Comparison of ENCODE assay signal across 12 cellular contexts in the genomic region with DNA sequence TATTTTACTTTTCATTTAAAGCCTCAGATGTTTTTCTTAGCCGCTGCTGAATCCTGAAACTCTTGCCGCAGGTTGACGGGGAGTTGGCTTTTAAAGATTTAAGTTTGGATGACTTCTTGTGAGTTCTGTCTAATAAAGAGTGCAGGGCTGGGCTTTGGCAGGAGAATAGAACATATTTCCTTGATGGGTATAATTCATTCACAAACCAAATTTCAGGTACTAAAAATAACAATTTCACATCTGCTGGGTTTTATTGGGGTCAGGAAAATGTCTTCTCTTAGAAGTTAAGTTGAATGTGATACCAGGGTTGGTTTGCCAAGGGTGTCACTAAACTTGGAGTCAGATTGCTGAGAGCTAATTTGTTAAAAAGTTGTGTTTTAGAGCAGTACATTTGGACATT. TPM values are rescaled to one million over a fixed set of nuclear protein-coding genes. Genes with fewer than 3 reads are reported as not detected.
DNase-seq lines count a peak whose midpoint lies in the region; ATAC-seq lines count a peak whose summit lies in the region.
"Had no signal": no experiment of that assay in that cellular context is flagged by ENCODE, and none has a peak within 500 bp of the region (broad histone marks: within the 10 kb centered on the region; RNA-seq: fewer than 3 reads in every experiment).

No MANE protein-coding gene starts in this region.

- no peaks in the 10 kb centered on the region for H3K9me3 ChIP-seq in T-helper 17 cell (ENCODE audit: control insufficient read depth, low read length, poor library complexity, severe bottlenecking)

- no peak overlapping the region for H3K27ac Mint-ChIP-seq in activated CD4-positive, alpha-beta memory T cell treated with anti-CD3 and anti-CD28 coated beads for 36 hours
- no peak overlapping the region for H3K27ac Mint-ChIP-seq in activated CD4-positive, alpha-beta memory T cell treated with anti-CD3 and anti-CD28 coated beads, Interleukin-2, amount 10 ng/mL, durations not matched to agents 7 days and 5 days
- H3K27ac Mint-ChIP-seq in T-helper 17 cell (peak overlapping the region; percentile 83), immature natural killer cell (peak overlapping the region in 5 of 6 donors; percentile 1 to 69 (median 64))
- no peak overlapping the region for H3K27ac Mint-ChIP-seq in stimulated activated naive CD8-positive, alpha-beta T cell treated with anti-CD3 and anti-CD28 coated beads, Interleukin-15, amount 100 ng/mL, for 72 hours

- DNase-seq in activated CD4-positive, alpha-beta memory T cell treated with anti-CD3 and anti-CD28 coated beads for 36 hours = no peak
- DNase-seq in activated CD4-positive, alpha-beta memory T cell treated with anti-CD3 and anti-CD28 coated beads, Interleukin-2, amount 10 ng/mL, durations not matched to agents 7 days and 5 days = no peak
- DNase-seq in T-helper 17 cell (no peak), immature natural killer cell (no peak), left colon (no peak)
- DNase-seq in stimulated activated naive CD8-positive, alpha-beta T cell treated with anti-CD3 and anti-CD28 coated beads, Interleukin-15, amount 100 ng/mL, for 72 hours = no peak
- DNase-seq in activated CD4-positive, CD25-positive, alpha-beta regulatory T cell treated with anti-CD3 and anti-CD28 coated beads, Interleukin-2, amount 50 U/mL, for 72 hours = no peak
- DNase-seq: NCI-H2081 had no signal

- ATAC-seq in T-helper 17 cell (no peak), GM18907 (IDR thresholded peaks at IDR 0.05; ENCODE audit: unreplicated experiment) (no peak), left colon (no peak)
- no peak for ATAC-seq in stimulated activated naive CD8-positive, alpha-beta T cell treated with anti-CD3 and anti-CD28 coated beads, Interleukin-15, amount 100 ng/mL, for 72 hours

- peak overlapping the region; percentile 4 for H3K4me3 Mint-ChIP-seq in activated CD4-positive, alpha-beta memory T cell treated with anti-CD3 and anti-CD28 coated beads for 36 hours
- H3K4me3 Mint-ChIP-seq in activated CD4-positive, alpha-beta memory T cell treated with anti-CD3 and anti-CD28 coated beads, Interleukin-2, amount 10 ng/mL, durations not matched to agents 7 days and 5 days = no peak overlapping the region
- H3K4me3 Mint-ChIP-seq in T-helper 17 cell = peak overlapping the region; percentile 71
- H3K4me3 Mint-ChIP-seq in immature natural killer cell = peak overlapping the region; percentile 18 to 63 (median 49)
- peak overlapping the region; percentile 37 to 67 for H3K4me3 Mint-ChIP-seq in stimulated activated naive CD8-positive, alpha-beta T cell treated with anti-CD3 and anti-CD28 coated beads, Interleukin-15, amount 100 ng/mL, for 72 hours

- CTCF ChIA-PET in activated CD4-positive, alpha-beta memory T cell treated with anti-CD3 and anti-CD28 coated beads for 36 hours (lab: Charles Lee) = interaction anchor here (0.8 to 1.3 kb wide), 4 partner anchors 32 to 350 kb away, joined by 3 read pairs; no protein-coding TSS in a partner anchor
- CTCF ChIA-PET in activated CD4-positive, alpha-beta memory T cell treated with anti-CD3 and anti-CD28 coated beads, Interleukin-2, amount 10 ng/mL, durations not matched to agents 7 days and 5 days (lab: Charles Lee) = no interaction called here

- peaks cover 53% of the 10 kb centered on the region for H3K4me1 Mint-ChIP-seq in activated CD4-positive, alpha-beta memory T cell treated with anti-CD3 and anti-CD28 coated beads for 36 hours (ENCODE audit: low read depth)
- H3K4me1 Mint-ChIP-seq in activated CD4-positive, alpha-beta memory T cell treated with anti-CD3 and anti-CD28 coated beads, Interleukin-2, amount 10 ng/mL, durations not matched to agents 7 days and 5 days = peaks cover 47% of the 10 kb centered on the region
- H3K4me1 Mint-ChIP-seq in T-helper 17 cell (peaks cover 44% of the 10 kb centered on the region), immature natural killer cell (peaks cover 54 to 60% of the 10 kb centered on the region in 2 donors)
- H3K4me1 Mint-ChIP-seq in stimulated activated naive CD8-positive, alpha-beta T cell treated with anti-CD3 and anti-CD28 coated beads, Interleukin-15, amount 100 ng/mL, for 72 hours = peaks cover 59% of the 10 kb centered on the region

- POLR2A ChIA-PET in activated CD4-positive, alpha-beta memory T cell treated with anti-CD3 and anti-CD28 coated beads for 36 hours (lab: Charles Lee) = no interaction called here
- POLR2A ChIA-PET in activated CD4-positive, alpha-beta memory T cell treated with anti-CD3 and anti-CD28 coated beads, Interleukin-2, amount 10 ng/mL, durations not matched to agents 7 days and 5 days (lab: Charles Lee) = interaction anchor here (1.2 kb wide), 1 partner anchor 11 kb away, joined by 3 read pairs; no protein-coding TSS in a partner anchor

- H3K36me3 Mint-ChIP-seq in activated CD4-positive, alpha-beta memory T cell treated with anti-CD3 and anti-CD28 coated beads for 36 hours = peaks cover 24% of the 10 kb centered on the region
- peaks cover 34% of the 10 kb centered on the region for H3K36me3 Mint-ChIP-seq in activated CD4-positive, alpha-beta memory T cell treated with anti-CD3 and anti-CD28 coated beads, Interleukin-2, amount 10 ng/mL, durations not matched to agents 7 days and 5 days (ENCODE audit: low read depth)
- H3K36me3 Mint-ChIP-seq in T-helper 17 cell (ENCODE audit: low read depth) = peaks cover 7% of the 10 kb centered on the region
- H3K36me3 Mint-ChIP-seq in immature natural killer cell = peaks cover 0 to 7% (median 4%) of the 10 kb centered on the region in 3 donors

- no peaks in the 10 kb centered on the region for H3K9me3 Mint-ChIP-seq in activated CD4-positive, alpha-beta memory T cell treated with anti-CD3 and anti-CD28 coated beads for 36 hours
- H3K9me3 Mint-ChIP-seq in activated CD4-positive, alpha-beta memory T cell treated with anti-CD3 and anti-CD28 coated beads, Interleukin-2, amount 10 ng/mL, durations not matched to agents 7 days and 5 days = no peaks in the 10 kb centered on the region
- no peaks in the 10 kb centered on the region for H3K9me3 Mint-ChIP-seq in immature natural killer cell
- no peaks in the 10 kb centered on the region for H3K9me3 Mint-ChIP-seq in stimulated activated naive CD8-positive, alpha-beta T cell treated with anti-CD3 and anti-CD28 coated beads, Interleukin-15, amount 100 ng/mL, for 72 hours

- intact Hi-C loops in activated CD4-positive, alpha-beta memory T cell treated with anti-CD3 and anti-CD28 coated beads for 36 hours (cut with micrococcal nuclease) = no loop called here
- intact Hi-C loops in left colon (cut with DNase I, micrococcal nuclease) = no loop called here

- H3K27me3 Mint-ChIP-seq in activated CD4-positive, alpha-beta memory T cell treated with anti-CD3 and anti-CD28 coated beads for 36 hours = no peaks in the 10 kb centered on the region
- no peaks in the 10 kb centered on the region for H3K27me3 Mint-ChIP-seq in activated CD4-positive, alpha-beta memory T cell treated with anti-CD3 and anti-CD28 coated beads, Interleukin-2, amount 10 ng/mL, durations not matched to agents 7 days and 5 days
- H3K27me3 Mint-ChIP-seq in T-helper 17 cell (no peaks in the 10 kb centered on the region), immature natural killer cell (ENCODE audit: low read depth in 3 of 3) (no peaks in the 10 kb centered on the region)
- H3K27me3 Mint-ChIP-seq in stimulated activated naive CD8-positive, alpha-beta T cell treated with anti-CD3 and anti-CD28 coated beads, Interleukin-15, amount 100 ng/mL, for 72 hours = no peaks in the 10 kb centered on the region

RNA-seq across cellular contexts. Expression of gene SP1, which starts 9.7 kb away (rescaled TPM):
- 10 to 100 TPM; 66.1 to 72.8 TPM for total RNA-seq in activated CD4-positive, alpha-beta memory T cell treated with anti-CD3 and anti-CD28 coated beads for 36 hours
- 10 to 100 TPM; 77.1 to 85.6 TPM for total RNA-seq in activated CD4-positive, alpha-beta memory T cell treated with anti-CD3 and anti-CD28 coated beads, Interleukin-2, amount 10 ng/mL, durations not matched to agents 7 days and 5 days
- total RNA-seq in T-helper 17 cell (10 to 100 TPM; 69.6 to 75.1 TPM), left colon (10 to 100 TPM; 85.2 to 98.2 TPM)
- 10 to 100 TPM in 1 of 3 donors, 1 to 10 TPM in 2; 3.4 to 12.2 (median 4.8) TPM for polyA plus RNA-seq in immature natural killer cell

RNA-seq across cellular contexts. Expression of gene AMHR2, which starts 34.0 kb away (rescaled TPM):
- total RNA-seq in activated CD4-positive, alpha-beta memory T cell treated with anti-CD3 and anti-CD28 coated beads for 36 hours = not detected
- not detected for total RNA-seq in activated CD4-positive, alpha-beta memory T cell treated with anti-CD3 and anti-CD28 coated beads, Interleukin-2, amount 10 ng/mL, durations not matched to agents 7 days and 5 days
- total RNA-seq in T-helper 17 cell (not detected), left colon (not detected)
- under 1 TPM in 1 of 3 donors, not detected in 2; 0.19 TPM for polyA plus RNA-seq in immature natural killer cell
- total RNA-seq: bronchial epithelial cell, ureter had no signal
- polyA plus RNA-seq: AG04450 had no signal

RNA-seq across cellular contexts. Expression of gene PRR13, which starts 51.8 kb away (rescaled TPM):
- total RNA-seq in activated CD4-positive, alpha-beta memory T cell treated with anti-CD3 and anti-CD28 coated beads for 36 hours = 100 to 1,000 TPM; 218 to 221 TPM
- 100 to 1,000 TPM; 242 to 246 TPM for total RNA-seq in activated CD4-positive, alpha-beta memory T cell treated with anti-CD3 and anti-CD28 coated beads, Interleukin-2, amount 10 ng/mL, durations not matched to agents 7 days and 5 days
- total RNA-seq in T-helper 17 cell (100 to 1,000 TPM; 168 to 188 TPM), left colon (100 to 1,000 TPM; 447 to 662 TPM)
- polyA plus RNA-seq in immature natural killer cell = 1,000 to 10,000 TPM in 1 of 3 donors, 100 to 1,000 TPM in 2; 527 to 1,019 (median 714) TPM

RNA-seq across cellular contexts. Expression of gene SP7, which starts 53.5 kb away (rescaled TPM):
- total RNA-seq in activated CD4-positive, alpha-beta memory T cell treated with anti-CD3 and anti-CD28 coated beads for 36 hours = not detected
- total RNA-seq in activated CD4-positive, alpha-beta memory T cell treated with anti-CD3 and anti-CD28 coated beads, Interleukin-2, amount 10 ng/mL, durations not matched to agents 7 days and 5 days = not detected
- total RNA-seq in T-helper 17 cell (not detected), left colon (not detected)
- not detected for polyA plus RNA-seq in immature natural killer cell
- total RNA-seq: bronchial epithelial cell, ureter had no signal
- polyA plus RNA-seq: AG04450 had no signal

Comparison
In these comparisons a context has a peak if more than half of its experiments do, and no peak if none do; other contexts are left out.
1. H3K27ac Mint-ChIP-seq: peak in T-helper 17 cell (single experiment) and immature natural killer cell (5 of 6); none in activated CD4-positive, alpha-beta memory T cell treated with anti-CD3 and anti-CD28 coated beads for 36 hours (single experiment), activated CD4-positive, alpha-beta memory T cell treated with anti-CD3 and anti-CD28 coated beads, Interleukin-2, amount 10 ng/mL, durations not matched to agents 7 days and 5 days (single experiment) and stimulated activated naive CD8-positive, alpha-beta T cell treated with anti-CD3 and anti-CD28 coated beads, Interleukin-15, amount 100 ng/mL, for 72 hours (0 of 2).